Comparison of ENCODE assay signal across 9 cellular contexts in the genomic region with DNA sequence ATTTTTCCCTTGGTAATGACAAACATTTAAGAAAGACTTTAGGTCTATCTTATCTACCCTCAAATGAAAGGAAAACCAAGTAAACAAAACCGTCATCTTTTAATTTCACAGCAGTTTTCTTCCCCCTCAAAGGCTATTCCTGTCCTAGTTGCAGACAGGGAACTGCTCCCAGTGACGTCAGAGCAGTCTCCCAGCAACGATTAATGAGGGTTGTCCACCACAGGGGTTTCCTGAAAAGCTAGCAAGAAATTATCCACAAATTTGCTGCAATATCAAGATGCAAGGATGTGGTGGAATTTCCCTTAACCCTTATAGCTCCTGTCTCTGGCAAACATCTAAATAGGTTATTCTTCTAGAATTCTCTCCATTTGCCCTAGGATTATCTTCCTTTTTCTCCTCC.
DNase-seq lines count a peak whose midpoint lies in the region; ATAC-seq and TF ChIP-seq lines count a peak whose summit lies in the region.
"Had no signal": no experiment of that assay in that cellular context is flagged by ENCODE, and none has a peak within 500 bp of the region (broad histone marks: within the 10 kb centered on the region; RNA-seq: fewer than 3 reads in every experiment).

No MANE protein-coding gene starts in this region.

- CTCF ChIA-PET in A673 (lab: Charles Lee), result interaction anchor here (0.6 kb wide), 1 partner anchor 98 kb away, joined by 3 read pairs; no protein-coding TSS in a partner anchor

- no peak for ATAC-seq in GM19023 (IDR thresholded peaks at IDR 0.05; ENCODE audit: unreplicated experiment)
- no peak for ATAC-seq in HG03520 (IDR thresholded peaks at IDR 0.05; ENCODE audit: unreplicated experiment)
- ATAC-seq: WTC11 had no signal

- 45 to 67% methylated on average over 3 of the region's 3 CpGs for WGBS in endodermal cell (ENCODE audit: insufficient coverage in 1 of 2, insufficient read length in 1 of 2), 2 experiments

- H4K20me1 ChIP-seq in Loucy (ENCODE audit: insufficient read depth, low read length, poor library complexity, severe bottlenecking), result no peaks in the 10 kb centered on the region

- H2AFZ ChIP-seq in Loucy (ENCODE audit: low read length), result no peak overlapping the region

- no peak overlapping the region for H3K4me3 ChIP-seq in A673 (ENCODE audit: low read depth, low read length, poor library complexity, severe bottlenecking)
- H3K4me3 ChIP-seq in Loucy (ENCODE audit: low read length, poor library complexity, severe bottlenecking), result no peak overlapping the region
- no peak overlapping the region for H3K4me3 ChIP-seq in endodermal cell (ENCODE audit: low read length)
- H3K4me3 ChIP-seq in HAP-1, result no peak overlapping the region

- TF ChIP-seq CTCF in A673 (conservative IDR thresholded peaks at IDR 0.05; ENCODE audit: low read depth, low read length) (no peak), Loucy (conservative IDR thresholded peaks at IDR 0.05; ENCODE audit: low read length) (no peak), endodermal cell (conservative IDR thresholded peaks at IDR 0.05) (no peak), GM20000 (IDR thresholded peaks at IDR 0.05; ENCODE audit: extremely low read depth, missing control alignments) (no peak)

- peaks cover 35% of the 10 kb centered on the region for H3K4me1 ChIP-seq in A673 (ENCODE audit: insufficient read depth, low read length, poor library complexity, severe bottlenecking)
- H3K4me1 ChIP-seq in Loucy (ENCODE audit: insufficient read depth, low read length, poor library complexity, severe bottlenecking), result peaks cover 9% of the 10 kb centered on the region
- peaks cover 16% of the 10 kb centered on the region for H3K4me1 ChIP-seq in endodermal cell (ENCODE audit: control insufficient read depth, insufficient read depth, low read length)
- H3K4me1 ChIP-seq in HAP-1, result no peaks in the 10 kb centered on the region

- peak; percentile 93 for DNase-seq in A673 (ENCODE audit: low spot score)
- DNase-seq in endodermal cell, result no peak
- peak; percentile 72 for DNase-seq in middle frontal gyrus (ENCODE audit: extremely low spot score, low spot score)
- no peak for DNase-seq in GM20000 (ENCODE audit: low spot score)
- DNase-seq in HAP-1 (ENCODE audit: low spot score in 2 of 2), result no peak

- H3K36me3 Mint-ChIP-seq in endodermal cell (ENCODE audit: low read depth), result peaks cover 30% of the 10 kb centered on the region

- H3K4me1 Mint-ChIP-seq in endodermal cell, result peaks cover 26% of the 10 kb centered on the region

- in situ Hi-C loops in HAP-1 (cut with MboI; ENCODE audit: low sequenced_read_pairs), result no loop called here

- intact Hi-C loops in A673 (cut with micrococcal nuclease; ENCODE audit: unreplicated experiment), result no loop called here

- H3K9ac ChIP-seq in Loucy (ENCODE audit: low read depth, low read length, poor library complexity, severe bottlenecking) (no peak overlapping the region), endodermal cell (ENCODE audit: extremely low read depth, low read length, poor library complexity, severe bottlenecking) (no peak overlapping the region)

- no peaks in the 10 kb centered on the region for H3F3A ChIP-seq in Loucy (ENCODE audit: low read depth)

- no peaks in the 10 kb centered on the region for H3K9me2 ChIP-seq in Loucy (replicated peaks; ENCODE audit: low read depth, low read length)

- no peaks in the 10 kb centered on the region for H3K27me3 Mint-ChIP-seq in endodermal cell (ENCODE audit: insufficient read depth)

- H3K27me3 ChIP-seq in A673 (replicated peaks; ENCODE audit: insufficient read depth, low read depth, low read length, poor library complexity) (no peaks in the 10 kb centered on the region), Loucy (ENCODE audit: insufficient read depth, low read length, poor library complexity, severe bottlenecking) (no peaks in the 10 kb centered on the region), endodermal cell (ENCODE audit: control insufficient read depth, insufficient read depth, low read length, poor library complexity, severe bottlenecking) (no peaks in the 10 kb centered on the region), HAP-1 (ENCODE audit: low read depth) (no peaks in the 10 kb centered on the region)

- no TSS peak for BruUV-seq in A673 (replicated peaks; lab: Mats Ljungman, UMichigan)

- H3K36me3 ChIP-seq in A673 (ENCODE audit: insufficient read depth, low read length, poor library complexity, severe bottlenecking) (no peaks in the 10 kb centered on the region), Loucy (ENCODE audit: insufficient read depth, low read length) (no peaks in the 10 kb centered on the region), endodermal cell (ENCODE audit: control insufficient read depth, insufficient read depth, low read length) (peaks cover 5% of the 10 kb centered on the region), HAP-1 (replicated peaks) (0 out of 2 replicates have a peak, but pooled peaks cover 3% of the 10 kb centered on the region)

- no peak overlapping the region for H3K4me3 Mint-ChIP-seq in endodermal cell
- H3K4me3 Mint-ChIP-seq: WTC11 had no signal

- H3K4me2 ChIP-seq in Loucy (ENCODE audit: low read depth, low read length, poor library complexity, severe bottlenecking), result peak overlapping the region; percentile 37

- peak overlapping the region; percentile 70 for H3K27ac Mint-ChIP-seq in endodermal cell
- H3K27ac Mint-ChIP-seq: WTC11 had no signal

- H3K79me2 ChIP-seq in Loucy (ENCODE audit: insufficient read depth, low read length), result no peaks in the 10 kb centered on the region

- no peaks in the 10 kb centered on the region for H3K9me3 ChIP-seq in A673 (ENCODE audit: low read depth, low read length, poor library complexity, severe bottlenecking)
- no peaks in the 10 kb centered on the region for H3K9me3 ChIP-seq in Loucy (ENCODE audit: insufficient read depth, low read depth, low read length)
- H3K9me3 ChIP-seq in endodermal cell (ENCODE audit: control insufficient read depth, low read length), result no peaks in the 10 kb centered on the region
- H3K9me3 ChIP-seq in HAP-1, result no peaks in the 10 kb centered on the region

- H3K27ac ChIP-seq in A673 (ENCODE audit: low read depth, low read length, poor library complexity, severe bottlenecking), result peak overlapping the region; percentile 57
- no peak overlapping the region for H3K27ac ChIP-seq in endodermal cell (ENCODE audit: low read depth, low read length)

- H3K9me3 Mint-ChIP-seq in endodermal cell, result peaks cover 3% of the 10 kb centered on the region

- POLR2A ChIA-PET in A673 (lab: Charles Lee; ENCODE audit: low non-redundant PET), result no interaction called here

Comparison
In these comparisons a context has a peak if more than half of its experiments do, and no peak if none do; other contexts are left out.
1. DNase-seq: peak in A673 (single experiment) and middle frontal gyrus (single experiment); none in endodermal cell (single experiment), GM20000 (single experiment) and HAP-1 (0 of 2).